20 cellular contexts compared by ENCODE assay signal in the genomic region with DNA sequence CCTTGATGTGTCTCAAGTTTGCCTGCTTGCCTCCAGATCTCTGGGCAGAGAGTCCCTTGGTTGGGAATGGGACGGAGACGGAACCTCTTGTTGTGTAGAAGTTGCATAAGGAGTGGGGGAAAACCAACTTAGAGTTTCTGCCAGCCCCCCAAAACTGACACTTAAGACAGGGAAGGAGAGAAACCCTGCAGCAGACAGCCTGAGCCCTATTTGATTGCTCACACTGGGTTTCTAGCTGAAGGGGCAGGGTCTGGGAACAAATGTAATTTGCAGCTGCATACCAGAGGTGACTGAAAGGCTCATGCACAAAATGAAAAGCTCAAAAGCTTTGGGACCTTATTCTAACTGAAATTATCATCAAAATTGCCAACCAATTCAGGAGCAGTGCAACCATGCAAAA.
DNase-seq lines count a peak whose midpoint lies in the region; ATAC-seq, FAIRE-seq and TF ChIP-seq lines count a peak whose summit lies in the region.
"Had no signal": no experiment of that assay in that cellular context is flagged by ENCODE, and none has a peak within 500 bp of the region (broad histone marks: within the 10 kb centered on the region; RNA-seq: fewer than 3 reads in every experiment).

No MANE protein-coding gene starts in this region.

- DNase-seq in H1 (ENCODE audit: low read depth in 1 of 2, low spot score in 2 of 2) (no peak), left kidney (ENCODE audit: low read depth, low spot score) (peak; percentile 49), trophoblast cell (no peak), C1 segment of cervical spinal cord (lab: John Stamatoyannopoulos, UW) (no peak), Kasumi-1 (lab: John Stamatoyannopoulos, UW) (no peak)
- DNase-seq in CD8-positive, alpha-beta T cell = no peak
- DNase-seq: CD4-positive, alpha-beta memory T cell; COR-L47; DMS153; DMS79 treated with DMSO at 0.1 percent for 48 hours; EL; GDM1 had no signal

- no peak for TF ChIP-seq EP300 in H1 (IDR thresholded peaks at IDR 0.05; ENCODE audit: borderline replicate concordance in 1 of 2, low read depth in 2 of 2, low read length in 2 of 2)

- no peak for TF ChIP-seq RAD21 in H1 (IDR thresholded peaks at IDR 0.05 in 1 of 2, conservative IDR thresholded peaks at IDR 0.05 in 1 of 2; ENCODE audit: low read depth in 2 of 2, low read length in 2 of 2)

- H3K27me3 ChIP-seq in HUES48 (ENCODE audit: control insufficient read depth, insufficient read depth, low read length) = no peaks in the 10 kb centered on the region
- no peaks in the 10 kb centered on the region for H3K27me3 ChIP-seq in H1 (replicated peaks in 1 of 4; ENCODE audit: control insufficient read depth in 3 of 4, extremely low read depth in 1 of 4, insufficient read depth in 3 of 4, low read length in 3 of 4)
- no peaks in the 10 kb centered on the region for H3K27me3 ChIP-seq in trophoblast cell (ENCODE audit: insufficient read depth, low read length)
- no peaks in the 10 kb centered on the region for H3K27me3 ChIP-seq in CD8-positive, alpha-beta T cell (ENCODE audit: insufficient read depth, low read length)

- H2AFZ ChIP-seq in H1 (ENCODE audit: low read length) = peak overlapping the region; percentile 96; the same call in 1 of the 2 replicates
- peak overlapping the region; percentile 56 for H2AFZ ChIP-seq in trophoblast cell (ENCODE audit: insufficient read depth, low read length, poor library complexity)

- H4K12ac ChIP-seq in trophoblast cell (ENCODE audit: low read depth, low read length) = no peak overlapping the region

- no peak for TF ChIP-seq POLR2A in H1 (IDR thresholded peaks at IDR 0.05; ENCODE audit: control extremely low read depth in 1 of 2, low read depth in 2 of 2, low read length in 2 of 2)

- H2BK12ac ChIP-seq in H1 (ENCODE audit: low read depth, low read length) = no peak overlapping the region
- H2BK12ac ChIP-seq in trophoblast cell (ENCODE audit: low read length) = peak overlapping the region; percentile 46

- H3K4me1 ChIP-seq in HUES48 (ENCODE audit: control insufficient read depth, insufficient read depth, low read length) (peaks cover 42% of the 10 kb centered on the region), H1 (replicated peaks in 1 of 4; ENCODE audit: control insufficient read depth in 3 of 4, insufficient read depth in 4 of 4, low read length in 3 of 4) (peaks cover 0 to 9% (median 2%) of the 10 kb centered on the region in 4 experiments; a peak in 2 of 7 replicates), trophoblast cell (ENCODE audit: control insufficient read depth in 1 of 2, insufficient read depth in 2 of 2, low read length in 2 of 2) (peaks cover 4% of the 10 kb centered on the region in 2 experiments)
- H3K4me1 ChIP-seq in CD8-positive, alpha-beta T cell (ENCODE audit: insufficient read depth, low read length) = no peaks in the 10 kb centered on the region

- H3K9ac ChIP-seq in HUES48 (ENCODE audit: low read depth, low read length) (no peak overlapping the region), H1 (replicated peaks in 1 of 4; ENCODE audit: extremely low read depth in 1 of 4, low read depth in 3 of 4, low read length in 3 of 4) (no peak overlapping the region), trophoblast cell (ENCODE audit: low read length) (no peak overlapping the region)

- intact Hi-C loops in CD8-positive, alpha-beta T cell (cut with DNase I, micrococcal nuclease) = no loop called here

- no peak overlapping the region for H3K27ac ChIP-seq in HUES48 (ENCODE audit: low read depth, low read length)
- H3K27ac ChIP-seq in H1 (ENCODE audit: low read depth, low read length) = no peak overlapping the region
- no peak overlapping the region for H3K27ac ChIP-seq in trophoblast cell (ENCODE audit: low read depth, low read length)
- no peak overlapping the region for H3K27ac ChIP-seq in CD8-positive, alpha-beta T cell (ENCODE audit: low read depth, low read length)
- H3K27ac ChIP-seq: C4-2B had no signal

- H2AK5ac ChIP-seq in H1 (ENCODE audit: low read depth, low read length) (peak overlapping the region; percentile 84; the same call in 1 of the 2 replicates), trophoblast cell (ENCODE audit: low read length) (no peak overlapping the region)

- H3K14ac ChIP-seq in H1 (ENCODE audit: insufficient read length) = no peak overlapping the region
- peak overlapping the region; percentile 80 for H3K14ac ChIP-seq in trophoblast cell (ENCODE audit: low read length)

- H3K27ac Mint-ChIP-seq in CD8-positive, alpha-beta T cell = no peak overlapping the region
- H3K27ac Mint-ChIP-seq: B cell; CD4-positive, alpha-beta memory T cell had no signal

- H3K9me3 Mint-ChIP-seq in CD8-positive, alpha-beta T cell = peaks cover 2% of the 10 kb centered on the region

- ATAC-seq in CD8-positive, alpha-beta T cell = no peak
- ATAC-seq: K562 had no signal

- H3K18ac ChIP-seq in H1 (ENCODE audit: extremely low read depth, low read length) (no peak overlapping the region; the same call in 1 of the 2 replicates), trophoblast cell (ENCODE audit: low read length) (no peak overlapping the region)

- no peak overlapping the region for H2BK15ac ChIP-seq in H1 (ENCODE audit: low read length)

- H3K4me3 ChIP-seq in HUES48 (ENCODE audit: low read depth, low read length) (0 out of 2 replicates have a peak overlapping the region, but pooled peaks have one; percentile 28), H1 (ENCODE audit: extremely low read depth in 1 of 4, insufficient read depth in 2 of 4, low read depth in 3 of 4, low read length in 4 of 4) (no peak overlapping the region), trophoblast cell (ENCODE audit: low read depth, low read length) (no peak overlapping the region)
- H3K4me3 ChIP-seq in CD8-positive, alpha-beta T cell (ENCODE audit: low read depth, low read length) = no peak overlapping the region
- H3K4me3 ChIP-seq: K562 had no signal

- H2BK5ac ChIP-seq in H1 (ENCODE audit: low read depth, low read length) (0 out of 2 replicates have a peak overlapping the region, but pooled peaks have one; percentile 50), trophoblast cell (ENCODE audit: low read depth, low read length, poor library complexity) (no peak overlapping the region)

- no peaks in the 10 kb centered on the region for H3K36me3 Mint-ChIP-seq in CD8-positive, alpha-beta T cell
- H3K36me3 Mint-ChIP-seq: CD4-positive, alpha-beta memory T cell had no signal

- H4K5ac ChIP-seq in H1 (ENCODE audit: insufficient read length, low read depth, low read length) = peak overlapping the region; percentile 51

- H3K36me3 ChIP-seq in HUES48 (ENCODE audit: control insufficient read depth, insufficient read depth, low read length) = no peaks in the 10 kb centered on the region; the same call in 1 of the 2 replicates
- peaks cover 0 to 6% (median 0%) of the 10 kb centered on the region in 4 experiments; a peak in 1 of 8 replicates for H3K36me3 ChIP-seq in H1 (ENCODE audit: control insufficient read depth in 2 of 4, insufficient read depth in 4 of 4, low read length in 3 of 4)
- no peaks in the 10 kb centered on the region for H3K36me3 ChIP-seq in trophoblast cell (ENCODE audit: control insufficient read depth in 1 of 2, insufficient read depth in 2 of 2, low read length in 2 of 2)
- H3K36me3 ChIP-seq in CD8-positive, alpha-beta T cell (ENCODE audit: insufficient read depth, low read length) = no peaks in the 10 kb centered on the region

- no peak overlapping the region for H3K4ac ChIP-seq in H1 (replicated peaks; ENCODE audit: insufficient read length, low read depth, low read length)
- H3K4ac ChIP-seq in trophoblast cell (ENCODE audit: low read depth, low read length) = no peak overlapping the region

- H2BK20ac ChIP-seq in H1 (ENCODE audit: low read length) = no peak overlapping the region

- 0 out of 2 replicates have a peak, but pooled peaks cover 1% of the 10 kb centered on the region for H3K9me3 ChIP-seq in HUES48 (ENCODE audit: control insufficient read depth, insufficient read depth, low read length)
- no peaks in the 10 kb centered on the region for H3K9me3 ChIP-seq in H1 (ENCODE audit: insufficient read depth in 2 of 2, low read depth in 1 of 2, low read length in 1 of 2)
- no peaks in the 10 kb centered on the region for H3K9me3 ChIP-seq in trophoblast cell (ENCODE audit: insufficient read depth, low read depth, low read length)
- no peaks in the 10 kb centered on the region for H3K9me3 ChIP-seq in CD8-positive, alpha-beta T cell (ENCODE audit: low read length)

- H3K56ac ChIP-seq in H1 (replicated peaks; ENCODE audit: insufficient read length, low read depth, low read length) = no peak overlapping the region

- H3K79me2 ChIP-seq in H1 (ENCODE audit: control insufficient read depth in 1 of 2, insufficient read depth in 2 of 2, low read length in 2 of 2) (no peaks in the 10 kb centered on the region), trophoblast cell (ENCODE audit: control insufficient read depth, insufficient read depth, low read length, poor library complexity) (no peaks in the 10 kb centered on the region)

- H2BK120ac ChIP-seq in H1 (replicated peaks; ENCODE audit: low read depth, low read length) (no peak overlapping the region), trophoblast cell (ENCODE audit: insufficient read depth, low read length, poor library complexity) (peak overlapping the region; percentile 20)

- no peaks in the 10 kb centered on the region for H3K27me3 Mint-ChIP-seq in CD8-positive, alpha-beta T cell (ENCODE audit: low read depth)
- H3K27me3 Mint-ChIP-seq: B cell; CD4-positive, alpha-beta memory T cell had no signal

- FAIRE-seq in H1 (lab: Jason Lieb, UNC) = no peak
- FAIRE-seq: A204.1, D721Med, GM12892, H54, K562 had no signal

- H3K23ac ChIP-seq in H1 (ENCODE audit: insufficient read length) = no peak overlapping the region
- H3K23ac ChIP-seq in trophoblast cell (ENCODE audit: low read length) = no peak overlapping the region

- H4K91ac ChIP-seq in H1 (replicated peaks; ENCODE audit: insufficient read length, low read length) (no peak overlapping the region), trophoblast cell (ENCODE audit: low read depth, low read length) (peak overlapping the region; percentile 12)

- H3K4me2 ChIP-seq in H1 (ENCODE audit: insufficient read depth in 1 of 2, low read depth in 2 of 2, low read length in 2 of 2) (peak overlapping the region; percentile 38 to 46; a peak in 3 of 4 replicates), trophoblast cell (ENCODE audit: low read length) (no peak overlapping the region)

- no peak overlapping the region for H3K4me3 Mint-ChIP-seq in CD8-positive, alpha-beta T cell
- H3K4me3 Mint-ChIP-seq: B cell; CD4-positive, alpha-beta memory T cell had no signal

- CTCF ChIA-PET in H1 (lab: Charles Lee; ENCODE audit: partially characterized antibody) = interaction anchor here (0.6 to 0.7 kb wide), 3 partner anchors 31 to 536 kb away, joined by 3 to 4 read pairs (median 4); no protein-coding TSS in a partner anchor
- CTCF ChIA-PET in CD8-positive, alpha-beta T cell (lab: Charles Lee) = no interaction called here

- H3K23me2 ChIP-seq in H1 (ENCODE audit: low read depth, low read length) = no peaks in the 10 kb centered on the region

- H3K79me1 ChIP-seq in H1 (ENCODE audit: low read depth, low read length) (no peaks in the 10 kb centered on the region), trophoblast cell (ENCODE audit: low read length) (peaks cover 6% of the 10 kb centered on the region)

- H4K20me1 ChIP-seq in H1 (replicated peaks in 1 of 2; ENCODE audit: control insufficient read depth in 1 of 2, insufficient read depth in 2 of 2, low read length in 2 of 2) = no peaks in the 10 kb centered on the region

- no peak for TF ChIP-seq CTCF in H1 (IDR thresholded peaks at IDR 0.05; ENCODE audit: control extremely low read depth in 1 of 3, insufficient read depth in 1 of 3, low read depth in 1 of 3, low read length in 3 of 3)
- TF ChIP-seq CTCF in CD8-positive, alpha-beta T cell (IDR thresholded peaks at IDR 0.05) = no peak

- H3K4me1 Mint-ChIP-seq in CD8-positive, alpha-beta T cell (ENCODE audit: low read depth) = no peaks in the 10 kb centered on the region
- H3K4me1 Mint-ChIP-seq: B cell; CD4-positive, alpha-beta memory T cell had no signal

- POLR2A ChIA-PET in H1 (lab: Charles Lee; ENCODE audit: partially characterized antibody) = interaction anchor here (0.7 kb wide), 1 partner anchor 844 kb away, joined by 3 read pairs; no protein-coding TSS in a partner anchor
- POLR2A ChIA-PET in CD8-positive, alpha-beta T cell (lab: Charles Lee) = no interaction called here

- WGBS in H1 (ENCODE audit: extremely low coverage in 1 of 2, insufficient coverage in 1 of 2, insufficient read length in 1 of 2, insufficient replicate concordance in 2 of 2, low coverage in 1 of 2, low lambda C conversion rate in 2 of 2, missing lambda C conversion rate in 1 of 2), 2 experiments = 83% methylated on average over 2 of the region's 2 CpGs; no CpG with 5 or more reads in 1 of the 2 experiments
- WGBS in trophoblast cell (ENCODE audit: extremely low coverage, insufficient coverage, insufficient read length) = no CpG with 5 or more reads among the region's 2 CpGs

- H4K8ac ChIP-seq in H1 (ENCODE audit: extremely low read depth, insufficient read depth, low read length) = no peak overlapping the region
- H4K8ac ChIP-seq in trophoblast cell (ENCODE audit: low read depth, low read length) = peak overlapping the region; percentile 12
